8 cellular contexts compared by ENCODE assay signal in the genomic region with DNA sequence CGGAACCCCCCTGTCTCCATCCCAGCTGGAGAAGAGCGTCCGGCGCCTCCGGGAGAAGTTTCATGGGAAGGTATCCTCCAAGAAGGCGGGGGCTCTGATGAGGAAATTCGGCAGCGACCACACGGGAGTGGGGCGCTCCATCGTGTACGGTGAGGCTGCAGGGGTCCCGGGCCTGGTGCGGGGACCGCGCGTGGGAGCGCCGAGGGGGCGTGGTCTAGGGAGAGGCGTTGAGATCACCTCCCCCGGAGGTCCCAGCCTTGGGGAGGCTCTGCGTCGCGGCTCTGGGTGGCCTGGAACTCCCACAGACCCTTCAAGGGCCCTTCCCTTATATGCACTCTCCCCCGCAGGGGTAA. TPM values are rescaled to one million over a fixed set of nuclear protein-coding genes. Genes with fewer than 3 reads are reported as not detected.
A peak's percentile ranks its signal among the peaks of the same experiment; 100 is the strongest.
DNase-seq lines count a peak whose midpoint lies in the region; ATAC-seq, FAIRE-seq and TF ChIP-seq lines count a peak whose summit lies in the region.

No MANE protein-coding gene starts in this region.

- H3K36me3 ChIP-seq in ascending aorta = peaks cover 8 to 27% of the 10 kb centered on the region in 2 donors

- H3K4me1 ChIP-seq in ascending aorta = no peaks in the 10 kb centered on the region

- peak overlapping the region; percentile 82 to 89 for H3K27ac ChIP-seq in ascending aorta

- TF ChIP-seq CTCF in NB4 (IDR thresholded peaks at IDR 0.05; ENCODE audit: low read depth, low read length) (no peak), ascending aorta (IDR thresholded peaks at IDR 0.05) (no peak)

- intact Hi-C loops in ascending aorta (cut with DNase I) = no loop called here

- no peak for FAIRE-seq in GM19239 (lab: Jason Lieb, UNC)

- TF ChIP-seq POLR2A in NB4 (IDR thresholded peaks at IDR 0.05; ENCODE audit: extremely low read depth, insufficient read length) = no peak

- DNase-seq in NB4 (ENCODE audit: low read depth) = peak; percentile 62
- no peak for DNase-seq in ascending aorta (ENCODE audit: low spot score in 2 of 2)
- no peak for DNase-seq in left lobe of liver (ENCODE audit: low spot score)
- peak in 4 of 6 experiments; percentile 17 to 36 (median 21) for DNase-seq in stimulated activated naive CD4-positive, alpha-beta T cell (lab: John Stamatoyannopoulos, UW)
- no peak for DNase-seq in SIG-M5 treated with dmso at 0.1 percent for 504 hours (lab: John Stamatoyannopoulos, UW; ENCODE audit: unreplicated experiment)
- DNase-seq in GM19239 (ENCODE audit: insufficient read length, low spot score) = no peak
- no peak for DNase-seq in NCI-H2171 treated with DMSO at 0.1 percent for 48 hours (lab: John Stamatoyannopoulos, UW)

- H3K27me3 ChIP-seq in ascending aorta = no peaks in the 10 kb centered on the region

- ATAC-seq in left lobe of liver (peak; percentile 0), HG02852 (IDR thresholded peaks at IDR 0.05; ENCODE audit: unreplicated experiment) (no peak)

- no peaks in the 10 kb centered on the region for H3K9me3 ChIP-seq in ascending aorta

- H3K4me3 ChIP-seq in NB4 (ENCODE audit: low read depth, low read length) (peak overlapping the region; percentile 68), ascending aorta (peak overlapping the region; percentile 74 to 80)

RNA-seq across cellular contexts. Expression of a gene that starts 0.8 kb away (rescaled TPM):
- total RNA-seq in ascending aorta = 98.0 TPM
- total RNA-seq in left lobe of liver = 72.7 TPM

RNA-seq across cellular contexts. Expression of a gene that starts 15.6 kb away (rescaled TPM):
- total RNA-seq in ascending aorta (not detected), left lobe of liver (17.9 TPM)

RNA-seq across cellular contexts. Expression of a gene that starts 19.3 kb away (rescaled TPM):
- total RNA-seq in ascending aorta (not detected), left lobe of liver (13.0 TPM)

RNA-seq across cellular contexts. Expression of a gene that starts 24.6 kb away (rescaled TPM):
- total RNA-seq in ascending aorta (10.5 TPM), left lobe of liver (6.6 TPM)

RNA-seq across cellular contexts. Expression of a gene that starts 32.8 kb away (rescaled TPM):
- 241 TPM for total RNA-seq in ascending aorta
- 84.6 TPM for total RNA-seq in left lobe of liver

Comparison
In these comparisons a context has a peak if more than half of its experiments do, and no peak if none do; other contexts are left out.
1. DNase-seq: peak in NB4 (single experiment) and stimulated activated naive CD4-positive, alpha-beta T cell (4 of 6); none in ascending aorta (0 of 2), left lobe of liver (single experiment), SIG-M5 treated with dmso at 0.1 percent for 504 hours (single experiment), GM19239 (single experiment) and NCI-H2171 treated with DMSO at 0.1 percent for 48 hours (single experiment).
2. RNA of a gene that starts 15.6 kb away (total RNA-seq): 17.9 TPM in left lobe of liver (single experiment); not detected in ascending aorta (single experiment); every median in the first group is over 10 times any median in the second.